1 cellular context compared by ENCODE assay signal in the genomic region with DNA sequence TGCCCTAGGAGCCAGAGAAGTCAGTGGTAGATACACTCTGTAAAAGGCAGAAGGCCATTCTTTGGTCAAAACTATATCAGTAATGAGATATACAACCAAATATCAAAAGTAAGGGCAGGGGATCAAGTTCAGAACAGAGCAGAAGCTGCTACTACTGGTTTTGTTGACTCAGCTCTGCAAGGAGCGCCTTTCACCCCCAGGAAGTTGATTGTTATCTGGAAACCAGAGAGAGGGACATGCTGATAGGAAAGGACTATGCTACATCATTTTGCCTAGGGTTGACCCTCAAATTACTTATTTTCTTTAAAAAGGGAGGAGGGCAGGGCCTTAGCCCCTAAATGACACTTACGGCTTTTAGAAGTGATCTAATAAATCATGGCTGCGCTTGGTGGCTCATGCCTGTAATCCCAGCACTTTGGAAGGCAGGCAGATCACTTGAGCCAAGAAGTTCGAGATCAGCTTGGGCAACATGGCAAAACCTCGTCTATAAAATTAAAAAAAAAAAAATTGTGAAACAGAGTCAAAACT.
TF ChIP-seq lines count a peak whose summit lies in the region.

No MANE protein-coding gene starts in this region.

TF ChIP-seq in GM23338, 12 proteins besides CTCF, POLR2A, EP300 and RAD21 (continued from another document):
- TF ChIP-seq ZNF462 (CRISPR knock-in tag; IDR thresholded peaks at IDR 0.05), result no peak
- TF ChIP-seq JUNB (IDR thresholded peaks at IDR 0.05; ENCODE audit: unreplicated experiment), result no peak
- TF ChIP-seq NANOG (IDR thresholded peaks at IDR 0.05; ENCODE audit: borderline replicate concordance), result no peak
- TF ChIP-seq POLR2AphosphoS5 (IDR thresholded peaks at IDR 0.05; ENCODE audit: low read depth), result no peak
- TF ChIP-seq ZNF331 (CRISPR knock-in tag; IDR thresholded peaks at IDR 0.05; ENCODE audit: low read depth), result no peak
- TF ChIP-seq ZNF114 (CRISPR knock-in tag; IDR thresholded peaks at IDR 0.05), result no peak
- no peak for TF ChIP-seq EZH2phosphoT487 (IDR thresholded peaks at IDR 0.05; ENCODE audit: unreplicated experiment)
- TF ChIP-seq STAT1 (IDR thresholded peaks at IDR 0.05; ENCODE audit: unreplicated experiment), result no peak
